16 cellular contexts compared by ENCODE assay signal in the genomic region with DNA sequence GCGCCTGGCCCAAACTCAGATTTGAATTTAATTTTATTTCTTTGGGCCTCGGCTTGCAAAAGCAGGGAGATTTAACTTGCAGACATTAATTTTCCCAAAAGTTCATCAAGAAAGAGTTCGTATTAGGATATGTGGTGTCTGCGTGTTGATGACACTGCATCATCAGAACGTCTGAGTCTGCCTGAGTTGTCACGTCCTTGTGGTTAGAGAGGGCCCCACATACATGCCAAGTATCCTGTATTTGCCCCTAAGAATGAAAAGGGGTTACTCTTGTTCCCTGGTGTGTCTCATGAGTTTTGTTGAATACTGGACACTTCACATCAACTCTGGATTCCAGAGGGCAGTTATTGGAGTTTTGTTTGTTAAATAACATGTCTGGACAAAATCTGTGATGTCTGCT. TPM values are rescaled to one million over a fixed set of nuclear protein-coding genes. Genes with fewer than 3 reads are reported as not detected.
"Had no signal": no experiment of that assay in that cellular context is flagged by ENCODE, and none has a peak within 500 bp of the region (broad histone marks: within the 10 kb centered on the region; RNA-seq: fewer than 3 reads in every experiment).

No MANE protein-coding gene starts in this region.

- H3K27me3 Mint-ChIP-seq: activated naive CD8-positive, alpha-beta T cell; dendritic cell treated with granulocyte-macrophage colony-stimulating factor and Interleukin-4, amounts not matched to agents 40 ng/mL and 50 ng/mL, for 4 days; natural killer cell treated with Interleukin-12 subunit alpha and Interleukin-12 subunit beta and Interleukin-15 and Interleukin-18, amount 100 ng/mL, for 72 hours; stimulated activated naive B cell treated with anti-CD40 and anti-IgM and Interleukin-4, amounts not matched to agents 10 μg/mL and 1 μg/mL and 100 μg/mL, for 72 hours had no signal

- H3K36me3 ChIP-seq: thoracic aorta had no signal

- H3K27ac Mint-ChIP-seq: activated naive CD8-positive, alpha-beta T cell; dendritic cell treated with granulocyte-macrophage colony-stimulating factor and Interleukin-4, amounts not matched to agents 40 ng/mL and 50 ng/mL, for 4 days; natural killer cell treated with Interleukin-12 subunit alpha and Interleukin-12 subunit beta and Interleukin-15 and Interleukin-18, amount 100 ng/mL, for 72 hours; T-helper 2 cell treated with Interferon-gamma antibody and Interleukin-4, amounts not matched to agents 5 μg/mL and 100 μg/mL, for 36 hours had no signal

- DNase-seq: activated CD4-positive, alpha-beta T cell treated with anti-CD3 and anti-CD28 coated beads, Interleukin-2, amount 50 U/mL, for 4 hours; cerebellar nuclear complex; effector CD8-positive, alpha-beta T cell; glutamatergic neuron; hippocampal formation; lower lobe of right lung; spleen; stimulated activated naive B cell treated with anti-CD40 and anti-IgM and Interleukin-4, amounts not matched to agents 10 μg/mL and 1 μg/mL and 100 μg/mL, for 72 hours had no signal

- H3K4me3 Mint-ChIP-seq: activated naive CD8-positive, alpha-beta T cell; dendritic cell treated with granulocyte-macrophage colony-stimulating factor and Interleukin-4, amounts not matched to agents 40 ng/mL and 50 ng/mL, for 4 days; natural killer cell treated with Interleukin-12 subunit alpha and Interleukin-12 subunit beta and Interleukin-15 and Interleukin-18, amount 100 ng/mL, for 72 hours; stimulated activated naive B cell treated with anti-CD40 and anti-IgM and Interleukin-4, amounts not matched to agents 10 μg/mL and 1 μg/mL and 100 μg/mL, for 72 hours; T-helper 2 cell treated with Interferon-gamma antibody and Interleukin-4, amounts not matched to agents 5 μg/mL and 100 μg/mL, for 36 hours had no signal

- H3K27me3 ChIP-seq: esophagus muscularis mucosa, spleen had no signal

- ATAC-seq: stimulated activated naive B cell treated with anti-CD40 and anti-IgM and Interleukin-4, amounts not matched to agents 10 μg/mL and 1 μg/mL and 100 μg/mL, for 72 hours had no signal

- H3K4me3 ChIP-seq: esophagus muscularis mucosa, lower lobe of right lung, spleen, thoracic aorta had no signal

RNA-seq across cellular contexts. Expression of a gene that starts 5.6 kb away (rescaled TPM):
- total RNA-seq: bronchial epithelial cell, thoracic aorta, urinary bladder had no signal
